In the genomic region with DNA sequence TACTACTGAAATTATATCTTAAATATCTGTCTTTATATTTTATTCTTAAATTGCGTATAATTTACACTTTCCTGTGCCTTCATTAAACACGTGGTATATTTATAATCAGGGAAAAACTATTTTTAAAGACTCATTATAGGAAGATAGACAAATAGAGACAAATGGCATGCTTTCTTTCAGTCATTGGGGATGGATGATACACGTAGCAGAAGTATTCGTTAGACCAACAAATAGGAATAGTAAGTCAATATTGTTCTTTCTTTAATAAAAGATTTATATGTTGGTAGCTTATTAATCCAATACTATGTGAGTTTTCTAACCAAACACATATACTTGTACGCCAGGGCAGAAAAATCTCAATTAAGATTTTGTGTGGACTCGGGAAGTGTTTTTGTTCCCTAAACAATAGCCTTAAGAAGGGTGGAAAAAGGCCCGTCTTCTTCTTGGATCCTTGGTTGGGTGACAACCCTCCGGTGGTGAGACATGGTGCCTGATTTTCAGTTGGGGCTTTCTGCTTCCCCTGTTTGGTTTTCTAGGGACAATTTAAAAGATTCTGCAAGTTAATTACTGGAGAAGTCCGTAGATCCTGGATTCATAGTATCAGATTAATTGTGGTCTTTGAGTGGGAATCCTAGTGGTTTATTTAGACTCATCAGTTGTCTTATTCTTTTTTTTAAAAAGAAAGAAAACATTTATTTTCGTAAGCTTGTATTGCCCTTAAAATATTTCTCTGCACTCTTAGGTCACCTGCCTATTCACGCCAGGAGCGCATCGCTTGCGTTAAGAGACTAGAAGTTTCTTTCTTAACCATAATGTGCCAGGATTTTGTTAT, we compare ENCODE assay signal across 13 cellular contexts.
A peak's percentile ranks its signal among the peaks of the same experiment; 100 is the strongest.
DNase-seq lines count a peak whose midpoint lies in the region; ATAC-seq and TF ChIP-seq lines count a peak whose summit lies in the region.
"Had no signal": no experiment of that assay in that cellular context is flagged by ENCODE, and none has a peak within 500 bp of the region (broad histone marks: within the 10 kb centered on the region; RNA-seq: fewer than 3 reads in every experiment).

No MANE protein-coding gene starts in this region.

- H3K27ac ChIP-seq in left ventricle myocardium inferior (replicated peaks), result peak overlapping the region; percentile 100
- peak overlapping the region; percentile 99 for H3K27ac ChIP-seq in psoas muscle

- WGBS in psoas muscle, 3 donors, result 65 to 82% (median 66%) methylated on average over 14 of the region's 14 CpGs

- H3K27me3 ChIP-seq in left ventricle myocardium inferior (ENCODE audit: low read depth) (no peaks in the 10 kb centered on the region), psoas muscle (ENCODE audit: insufficient read depth in 3 of 3, low read length in 2 of 3) (no peaks in the 10 kb centered on the region)

- TF ChIP-seq CTCF in left ventricle myocardium inferior (IDR thresholded peaks at IDR 0.05; ENCODE audit: borderline replicate concordance) (no peak), epithelial cell of proximal tubule (conservative IDR thresholded peaks at IDR 0.05; ENCODE audit: low read depth, low read length) (no peak), psoas muscle (IDR thresholded peaks at IDR 0.05) (no peak)

- intact Hi-C loops in left ventricle myocardium inferior (cut with micrococcal nuclease) (no loop called here), left ventricle myocardium superior (cut with micrococcal nuclease) (no loop called here), psoas muscle (cut with DNase I) (no loop called here)

- H3K36me3 ChIP-seq in left ventricle myocardium inferior (no peaks in the 10 kb centered on the region), psoas muscle (ENCODE audit: insufficient read depth in 1 of 2, low read depth in 1 of 2) (no peaks in the 10 kb centered on the region)

- H3K9me3 ChIP-seq in left ventricle myocardium inferior (replicated peaks) (no peaks in the 10 kb centered on the region), psoas muscle (no peaks in the 10 kb centered on the region)

- H3K4me3 ChIP-seq in left ventricle myocardium inferior, result peak overlapping the region; percentile 27
- H3K4me3 ChIP-seq in epithelial cell of proximal tubule (ENCODE audit: low read depth, low read length), result peak overlapping the region; percentile 20
- H3K4me3 ChIP-seq in psoas muscle, result peak overlapping the region; percentile 88

- DNase-seq in left ventricle myocardium inferior (no peak), left ventricle myocardium superior (no peak), epithelial cell of proximal tubule (ENCODE audit: low read depth) (no peak), psoas muscle (no peak), epidermal melanocyte (ENCODE audit: insufficient read length, low spot score) (no peak), NCI-H1092 treated with DMSO at 0.1 percent for 48 hours (lab: John Stamatoyannopoulos, UW) (no peak)
- no peak for DNase-seq in activated T-cell treated with anti-CD3 and anti-CD28 coated beads, Interleukin-2, amount 50 U/mL, for 1 hour
- DNase-seq in activated CD4-positive, alpha-beta T cell treated with anti-CD3 and anti-CD28 coated beads, Interleukin-2, amount 50 U/mL, for 48 hours, result no peak
- DNase-seq: DMS79 treated with DMSO at 0.1 percent for 48 hours, immature natural killer cell, NCI-H187 treated with DMSO at 0.1 percent for 48 hours, T-helper 17 cell had no signal

- H3K4me1 ChIP-seq in left ventricle myocardium inferior, result peaks cover 95% of the 10 kb centered on the region
- peaks cover 76% of the 10 kb centered on the region for H3K4me1 ChIP-seq in psoas muscle

- no peak for ATAC-seq in left ventricle myocardium superior
- no peak for ATAC-seq in psoas muscle
- ATAC-seq: stimulated activated effector memory CD8-positive, alpha-beta T cell treated with anti-CD3 and anti-CD28 coated beads, Interleukin-12 subunit alpha, Interleukin-12 subunit beta, amount 100 ng/mL, for 72 hours; T-helper 17 cell had no signal

Comparison
In these comparisons a context has a peak if more than half of its experiments do, and no peak if none do; other contexts are left out.
1. H3K4me3 ChIP-seq: peak in every context shown above with its lines; median percentile 88 in psoas muscle; 27 in left ventricle myocardium inferior; 20 in epithelial cell of proximal tubule.